15 cellular contexts compared by ENCODE assay signal in the genomic region with DNA sequence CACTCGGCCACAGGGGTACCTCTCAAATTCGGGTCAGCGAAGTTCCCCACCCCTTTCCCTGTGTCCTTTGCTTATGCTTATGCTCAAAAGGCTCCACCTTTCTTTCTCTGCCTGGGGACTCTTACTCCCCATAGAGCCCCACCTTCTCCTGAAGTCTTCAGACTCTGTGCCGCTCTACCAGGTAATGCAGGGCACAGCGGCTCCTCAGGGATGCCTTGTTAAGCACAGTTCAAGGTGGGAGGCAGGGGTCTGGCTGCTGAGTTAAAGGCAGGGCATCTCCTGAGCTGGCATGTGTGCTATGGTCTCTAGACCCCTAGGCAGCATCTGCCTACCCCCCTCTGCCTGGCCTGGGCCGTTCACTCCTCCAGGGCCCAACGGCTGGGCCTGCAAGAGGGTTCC. TPM values are rescaled to one million over a fixed set of nuclear protein-coding genes. Genes with fewer than 3 reads are reported as not detected.
"Had no signal": no experiment of that assay in that cellular context is flagged by ENCODE, and none has a peak within 500 bp of the region (broad histone marks: within the 10 kb centered on the region; RNA-seq: fewer than 3 reads in every experiment).

No MANE protein-coding gene starts in this region.

- H3K4me3 Mint-ChIP-seq: activated T-helper 17 cell treated with anti-CD3 and anti-CD28 coated beads, Interleukin-2, amount 50 U/mL, for 72 hours; dendritic cell treated with granulocyte-macrophage colony-stimulating factor and Interleukin-4, amounts not matched to agents 40 ng/mL and 50 ng/mL, for 4 days; naive thymus-derived CD4-positive, alpha-beta T cell had no signal

- H2AFZ ChIP-seq: hepatocyte had no signal

- H3K4me3 ChIP-seq: adrenal gland, hepatocyte, lung, prostate gland, right lobe of liver had no signal

- H3K9me3 ChIP-seq: adrenal gland, prostate gland, right lobe of liver had no signal

- ATAC-seq: activated CD4-positive, CD25-positive, alpha-beta regulatory T cell treated with anti-CD3 and anti-CD28 coated beads, Interleukin-2, amount 50 U/mL, for 24 hours; activated T-helper 17 cell treated with anti-CD3 and anti-CD28 coated beads, Interleukin-2, amount 50 U/mL, for 72 hours; naive thymus-derived CD4-positive, alpha-beta T cell; right lobe of liver had no signal

- H3K36me3 Mint-ChIP-seq: naive thymus-derived CD4-positive, alpha-beta T cell had no signal

- H3K36me3 ChIP-seq: adrenal gland, prostate gland, right lobe of liver had no signal

- H3K27ac Mint-ChIP-seq: activated T-helper 17 cell treated with anti-CD3 and anti-CD28 coated beads, Interleukin-2, amount 50 U/mL, for 72 hours; dendritic cell treated with granulocyte-macrophage colony-stimulating factor and Interleukin-4, amounts not matched to agents 40 ng/mL and 50 ng/mL, for 4 days; naive thymus-derived CD4-positive, alpha-beta T cell had no signal

- H3K9me3 Mint-ChIP-seq: activated T-helper 17 cell treated with anti-CD3 and anti-CD28 coated beads, Interleukin-2, amount 50 U/mL, for 72 hours; dendritic cell treated with granulocyte-macrophage colony-stimulating factor and Interleukin-4, amounts not matched to agents 40 ng/mL and 50 ng/mL, for 4 days had no signal

- H3K27me3 ChIP-seq: right lobe of liver had no signal

- H3K27ac ChIP-seq: adrenal gland, hepatocyte, prostate gland, right lobe of liver had no signal

- H3K4me2 ChIP-seq: hepatocyte had no signal

- DNase-seq: activated CD4-positive, alpha-beta T cell treated with anti-CD3 and anti-CD28 coated beads, Interleukin-2, amount 50 U/mL, for 4 hours; activated naive CD4-positive, alpha-beta T cell treated with anti-CD3 and anti-CD28 coated beads, Interleukin-2, amount 50 U/mL, for 16 hours; central memory CD4-positive, alpha-beta T cell; stimulated activated CD4-positive, alpha-beta T cell treated with anti-CD3 and anti-CD28 coated beads, Interleukin-12 subunit alpha, Interleukin-12 subunit beta, amount 100 ng/mL, for 4 hours; stimulated activated naive CD4-positive, alpha-beta T cell had no signal

- H3K4me1 Mint-ChIP-seq: activated T-helper 17 cell treated with anti-CD3 and anti-CD28 coated beads, Interleukin-2, amount 50 U/mL, for 72 hours had no signal

RNA-seq across cellular contexts. Expression of gene CXCL12, which starts 3.0 kb away (rescaled TPM):
- total RNA-seq: naive thymus-derived CD4-positive, alpha-beta T cell; T-helper 2 cell treated with Interferon-gamma antibody and Interleukin-4, amounts not matched to agents 100 ng/mL and 5 ng/mL, for 36 hours had no signal
